ENCODE assay signal across 11 cellular contexts in genomic region chr15:63088532-63089245, GRCh38. TPM values are rescaled to one million over a fixed set of nuclear protein-coding genes. Genes with fewer than 3 reads are reported as not detected.
A peak's percentile ranks its signal among the peaks of the same experiment; 100 is the strongest.
DNase-seq lines count a peak whose midpoint lies in the region; ATAC-seq, FAIRE-seq and TF ChIP-seq lines count a peak whose summit lies in the region.
"Had no signal": no experiment of that assay in that cellular context is flagged by ENCODE, and none has a peak within 500 bp of the region (broad histone marks: within the 10 kb centered on the region; RNA-seq: fewer than 3 reads in every experiment).

No MANE protein-coding gene starts in this region.

- no peak for DNase-seq in right cardiac atrium
- DNase-seq in left ventricle myocardium superior = no peak
- no peak for DNase-seq in chondrocyte (ENCODE audit: low spot score)
- peak; percentile 5 for DNase-seq in midbrain (lab: John Stamatoyannopoulos, UW)
- DNase-seq in T-helper 2 cell = no peak
- DNase-seq in CD14-positive monocyte (ENCODE audit: low spot score) = no peak
- no peak for DNase-seq in GM12892 (ENCODE audit: insufficient read length)
- DNase-seq: NCI-H1048 had no signal

- intact Hi-C loops in right cardiac atrium (cut with DNase I) = loop anchor here in 1 of 4 donors (10.0 kb wide), 1 partner anchor 304 kb away; no protein-coding TSS in a partner anchor
- intact Hi-C loops in left ventricle myocardium superior (cut with micrococcal nuclease) = no loop called here
- intact Hi-C loops in CD14-positive monocyte (cut with micrococcal nuclease) = no loop called here

- H3K27me3 ChIP-seq in right cardiac atrium (ENCODE audit: control insufficient read depth, insufficient read depth) = no peaks in the 10 kb centered on the region
- H3K27me3 ChIP-seq: vagina had no signal

- H3K36me3 Mint-ChIP-seq in chondrocyte (ENCODE audit: low read depth) = no peaks in the 10 kb centered on the region
- no peaks in the 10 kb centered on the region for H3K36me3 Mint-ChIP-seq in CD14-positive monocyte
- H3K36me3 Mint-ChIP-seq: activated naive CD4-positive, alpha-beta T cell treated with anti-CD3 and anti-CD28 coated beads, Interleukin-2, amount 50 U/mL, for 24 hours had no signal

- peak overlapping the region; percentile 1 for H3K27ac ChIP-seq in right cardiac atrium (ENCODE audit: low read length)
- H3K27ac ChIP-seq: vagina had no signal

- ATAC-seq in right cardiac atrium (no peak), left ventricle myocardium superior (no peak), HG02852 (IDR thresholded peaks at IDR 0.05; ENCODE audit: unreplicated experiment) (no peak)

- TF ChIP-seq POLR2A in GM12892 (IDR thresholded peaks at IDR 0.05; ENCODE audit: low read depth, low read length) = no peak

- TF ChIP-seq CTCF in chondrocyte (IDR thresholded peaks at IDR 0.05) = no peak
- no peak for TF ChIP-seq CTCF in CD14-positive monocyte (IDR thresholded peaks at IDR 0.05)

- H3K4me1 ChIP-seq in right cardiac atrium (ENCODE audit: control insufficient read depth, insufficient read depth, low read length) = peaks cover 7% of the 10 kb centered on the region
- H3K4me1 ChIP-seq: vagina had no signal

- no peak overlapping the region for H3K4me3 ChIP-seq in right cardiac atrium (ENCODE audit: low read length)
- H3K4me3 ChIP-seq: vagina had no signal

- no peak for FAIRE-seq in GM12892 (lab: Jason Lieb, UNC)

- WGBS in right cardiac atrium = 76% methylated on average over 7 of the region's 7 CpGs

- H3K9me3 ChIP-seq in right cardiac atrium (ENCODE audit: control insufficient read depth, low read length) = no peaks in the 10 kb centered on the region
- H3K9me3 ChIP-seq: vagina had no signal

- H3K4me3 Mint-ChIP-seq in chondrocyte (ENCODE audit: unreplicated experiment) = no peak overlapping the region
- H3K4me3 Mint-ChIP-seq in CD14-positive monocyte = no peak overlapping the region
- H3K4me3 Mint-ChIP-seq: activated naive CD4-positive, alpha-beta T cell treated with anti-CD3 and anti-CD28 coated beads, Interleukin-2, amount 50 U/mL, for 24 hours had no signal

- H3K9me3 Mint-ChIP-seq in chondrocyte (ENCODE audit: low read depth) (no peaks in the 10 kb centered on the region), CD14-positive monocyte (peaks cover 0 to 2% (median 0%) of the 10 kb centered on the region in 7 donors)
- H3K9me3 Mint-ChIP-seq: activated naive CD4-positive, alpha-beta T cell treated with anti-CD3 and anti-CD28 coated beads, Interleukin-2, amount 50 U/mL, for 24 hours had no signal

- no peaks in the 10 kb centered on the region for H3K27me3 Mint-ChIP-seq in chondrocyte (ENCODE audit: low read depth)
- peaks cover 1 to 3% (median 2%) of the 10 kb centered on the region in 3 donors for H3K27me3 Mint-ChIP-seq in CD14-positive monocyte (ENCODE audit: low read depth in 3 of 3)
- H3K27me3 Mint-ChIP-seq: activated naive CD4-positive, alpha-beta T cell treated with anti-CD3 and anti-CD28 coated beads, Interleukin-2, amount 50 U/mL, for 24 hours had no signal

- peak overlapping the region; percentile 75 for H3K27ac Mint-ChIP-seq in chondrocyte (ENCODE audit: unreplicated experiment)
- H3K27ac Mint-ChIP-seq in CD14-positive monocyte = no peak overlapping the region
- H3K27ac Mint-ChIP-seq: activated naive CD4-positive, alpha-beta T cell treated with anti-CD3 and anti-CD28 coated beads, Interleukin-2, amount 50 U/mL, for 24 hours had no signal

- H3K4me1 Mint-ChIP-seq in chondrocyte (ENCODE audit: low read depth) = peaks cover 33% of the 10 kb centered on the region
- peaks cover 1% of the 10 kb centered on the region for H3K4me1 Mint-ChIP-seq in CD14-positive monocyte

RNA-seq across cellular contexts. Expression of gene LACTB, which starts 33.0 kb away (rescaled TPM):
- total RNA-seq in right cardiac atrium = 10 to 100 TPM; 15.1 to 15.9 (median 15.8) TPM
- 23.4 TPM for polyA plus RNA-seq in right cardiac atrium
- total RNA-seq in left ventricle myocardium superior = 26.0 TPM
- total RNA-seq in chondrocyte = 19.4 to 22.4 TPM (median 20.7 TPM) in 3 replicates
- 10 to 100 TPM; 40.4 to 59.3 TPM for polyA plus RNA-seq in CD14-positive monocyte
- 28.7 TPM for polyA plus RNA-seq in GM12892 (2012; ENCODE audit: missing spikeins)

RNA-seq across cellular contexts. Expression of gene TPM1, which starts 46.1 kb away (rescaled TPM):
- total RNA-seq in right cardiac atrium (1,000 to 10,000 TPM; 6,360 to 7,970 (median 7,200) TPM), left ventricle myocardium superior (14,056 TPM), chondrocyte (2,291 to 2,367 TPM (median 2,332 TPM) in 3 replicates)
- polyA plus RNA-seq in right cardiac atrium (10,076 TPM), CD14-positive monocyte (10 to 100 TPM; 11.7 to 15.9 TPM)
- polyA plus RNA-seq in GM12892 (2012; ENCODE audit: missing spikeins) = 1.4 TPM
